17 cellular contexts compared by ENCODE assay signal in genomic region chr6:39914239-39914638, GRCh38.
"Had no signal": no experiment of that assay in that cellular context is flagged by ENCODE, and none has a peak within 500 bp of the region (broad histone marks: within the 10 kb centered on the region; RNA-seq: fewer than 3 reads in every experiment).

No MANE protein-coding gene starts in this region.

- H3K27ac ChIP-seq: colonic mucosa, dorsolateral prefrontal cortex, esophagus muscularis mucosa, foreskin keratinocyte, gastroesophageal sphincter, heart left ventricle, left lung, lower lobe of right lung had no signal

- H3K9me3 Mint-ChIP-seq: naive thymus-derived CD4-positive, alpha-beta T cell had no signal

- H3K4me1 ChIP-seq: foreskin keratinocyte, gastroesophageal sphincter, heart left ventricle, left lung, lower lobe of right lung had no signal

- H3K4me3 Mint-ChIP-seq: naive thymus-derived CD4-positive, alpha-beta T cell had no signal

- H3K27me3 ChIP-seq: colonic mucosa, dorsolateral prefrontal cortex, esophagus muscularis mucosa, foreskin keratinocyte, gastroesophageal sphincter, heart left ventricle, left lung had no signal

- DNase-seq: colonic mucosa; dermis blood vessel endothelial cell; effector CD4-positive, alpha-beta T cell; effector memory CD4-positive, alpha-beta T cell; foreskin keratinocyte; heart left ventricle; hippocampal formation; left cardiac atrium; left lung; left ventricle myocardium superior; lower lobe of right lung; mesenchymal stem cell; midbrain; naive thymus-derived CD4-positive, alpha-beta T cell had no signal

- H3K4me3 ChIP-seq: colonic mucosa, dorsolateral prefrontal cortex, esophagus muscularis mucosa, gastroesophageal sphincter, heart left ventricle, left lung, lower lobe of right lung had no signal

- H3K36me3 ChIP-seq: colonic mucosa had no signal

- H3K9me3 ChIP-seq: colonic mucosa, esophagus muscularis mucosa, gastroesophageal sphincter, heart left ventricle, left lung, lower lobe of right lung had no signal

- H3K27me3 Mint-ChIP-seq: naive thymus-derived CD4-positive, alpha-beta T cell had no signal

- ATAC-seq: foreskin keratinocyte; gastroesophageal sphincter; heart left ventricle; left cardiac atrium; left lung; left ventricle myocardium superior; lower lobe of right lung; naive thymus-derived CD4-positive, alpha-beta T cell had no signal

- H3K27ac Mint-ChIP-seq: naive thymus-derived CD4-positive, alpha-beta T cell had no signal
